7 cellular contexts compared by ENCODE assay signal in genomic region chr2:39437522-39438296, GRCh38. TPM values are rescaled to one million over a fixed set of nuclear protein-coding genes. Genes with fewer than 3 reads are reported as not detected.
DNase-seq lines count a peak whose midpoint lies in the region; ATAC-seq and TF ChIP-seq lines count a peak whose summit lies in the region.

No MANE protein-coding gene starts in this region.

- TF ChIP-seq CTCF in HFFc6 (IDR thresholded peaks at IDR 0.05): no peak
- peak in 1 of 56 donors; percentile 9 for TF ChIP-seq CTCF in dorsolateral prefrontal cortex (IDR thresholded peaks at IDR 0.05 in 54 of 56, conservative IDR thresholded peaks at IDR 0.05 in 2 of 56; ENCODE audit: low read depth in 1 of 56, partially characterized antibody in 56 of 56)
- no peak for TF ChIP-seq CTCF in lower lobe of right lung (IDR thresholded peaks at IDR 0.05)

- peaks cover 7% of the 10 kb centered on the region for H3K9me3 Mint-ChIP-seq in HFFc6

- DNase-seq in HFFc6 (no peak), NCI-H187 treated with DMSO at 0.1 percent for 48 hours (lab: John Stamatoyannopoulos, UW) (peak; percentile 60), dorsolateral prefrontal cortex (peak in 8 of 10 donors; percentile 27 to 63 (median 42)), lower lobe of right lung (peak; percentile 67)
- DNase-seq in activated CD4-positive, alpha-beta T cell treated with anti-CD3 and anti-CD28 coated beads for 1 hour: peak; percentile 11
- DNase-seq in stimulated activated naive CD4-positive, alpha-beta T cell (lab: John Stamatoyannopoulos, UW): peak; percentile 10 to 57 (median 25)

- no peaks in the 10 kb centered on the region for H3K27me3 ChIP-seq in dorsolateral prefrontal cortex
- H3K27me3 ChIP-seq in lower lobe of right lung (ENCODE audit: low read depth): no peaks in the 10 kb centered on the region

- peaks cover 2% of the 10 kb centered on the region; the same call in 1 of the 2 replicates for H3K27me3 Mint-ChIP-seq in HFFc6 (ENCODE audit: insufficient read depth)

- H3K27ac ChIP-seq in dorsolateral prefrontal cortex: peak overlapping the region in 58 of 59 donors; percentile 3 to 99 (median 95)
- H3K27ac ChIP-seq in lower lobe of right lung: peak overlapping the region; percentile 95

- H3K4me1 ChIP-seq in lower lobe of right lung: peaks cover 50% of the 10 kb centered on the region

- H3K4me3 Mint-ChIP-seq in HFFc6: peak overlapping the region; percentile 92

- no peaks in the 10 kb centered on the region for H3K36me3 ChIP-seq in lower lobe of right lung

- H3K4me3 ChIP-seq in dorsolateral prefrontal cortex (peak overlapping the region; percentile 54 to 99 (median 92)), lower lobe of right lung (peak overlapping the region; percentile 90)

- H3K36me3 Mint-ChIP-seq in HFFc6 (ENCODE audit: low read depth): peaks cover 15% of the 10 kb centered on the region

- ATAC-seq in GM18499 (IDR thresholded peaks at IDR 0.05; ENCODE audit: insufficient read depth, unreplicated experiment) (peak; percentile 37), lower lobe of right lung (peak; percentile 75 to 76)

- H3K27ac Mint-ChIP-seq in HFFc6: peak overlapping the region; percentile 60

- H3K4me1 Mint-ChIP-seq in HFFc6 (ENCODE audit: low read depth): peaks cover 55% of the 10 kb centered on the region

- intact Hi-C loops in dorsolateral prefrontal cortex (cut with DNase I): loop anchor here (1.0 to 10.0 kb wide), 6 partner anchors 55 to 315 kb away; partner anchors contain the start of gene SOS1 (in 2 of the 2)
- intact Hi-C loops in lower lobe of right lung (cut with DNase I): no loop called here

- H3K9me3 ChIP-seq in lower lobe of right lung: no peaks in the 10 kb centered on the region

RNA-seq across cellular contexts. Expression of gene MAP4K3, which starts 0.6 kb away (rescaled TPM):
- 10 to 100 TPM; 28.7 to 34.4 (median 30.7) TPM for total RNA-seq in HFFc6 (2021; fragmentation: NEBNext Ultra II Directional; extraction: Animal tissue kit (Norgen Biotek cat#: 25700))
- total RNA-seq in dorsolateral prefrontal cortex (100 to 1,000 TPM in 1 of 120 experiments, 10 to 100 TPM in 119; 50.1 to 100 (median 72.2) TPM), lower lobe of right lung (42.9 TPM)
